In the genomic region with DNA sequence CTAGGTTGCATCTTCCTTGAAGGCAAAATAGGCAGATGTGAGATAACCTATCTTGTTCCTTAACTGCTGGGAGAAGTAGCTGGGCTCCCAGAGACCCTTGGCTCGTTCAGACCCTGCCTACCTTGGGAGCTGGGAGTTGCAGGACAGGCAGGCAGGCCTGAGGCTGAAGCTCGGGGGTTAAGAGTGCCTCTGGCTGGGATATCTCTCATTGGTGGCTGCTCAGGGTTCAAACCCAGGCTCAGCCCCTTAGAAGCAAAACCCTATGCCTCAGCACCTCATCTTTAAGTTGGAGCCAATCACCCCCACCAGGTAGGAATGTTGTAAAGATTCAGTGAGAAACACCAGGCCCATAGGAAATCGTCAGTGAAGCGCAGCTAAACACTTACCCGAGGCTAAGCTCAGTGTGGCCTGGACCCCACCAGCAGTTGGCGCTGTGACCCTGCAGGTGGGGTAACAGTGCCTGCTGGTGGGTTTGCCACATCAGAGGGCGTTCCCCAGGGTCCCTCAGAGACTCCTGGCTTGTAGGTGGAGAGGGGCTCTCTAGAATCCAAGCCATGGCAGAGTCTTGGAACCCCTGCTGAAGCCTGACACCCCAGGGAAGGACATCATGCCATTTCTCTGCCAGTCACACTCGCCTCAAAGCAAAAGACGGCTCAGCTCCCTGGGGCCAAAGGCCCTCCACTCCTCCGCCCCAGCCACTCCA, we compare ENCODE assay signal across 8 cellular contexts. TPM values are rescaled to one million over a fixed set of nuclear protein-coding genes. Genes with fewer than 3 reads are reported as not detected.
A peak's percentile ranks its signal among the peaks of the same experiment; 100 is the strongest.
DNase-seq lines count a peak whose midpoint lies in the region; ATAC-seq and TF ChIP-seq lines count a peak whose summit lies in the region.

No MANE protein-coding gene starts in this region.

- no TSS peak for BruUV-seq in HCT116 (replicated peaks; lab: Mats Ljungman, UMichigan)

- intact Hi-C loops in HCT116 (cut with micrococcal nuclease) = loop anchor here (1.0 to 2.0 kb wide), 2 partner anchors 58 to 109 kb away; a partner anchor contains a TSS
- intact Hi-C loops in dorsolateral prefrontal cortex (cut with DNase I) = loop anchor here in 1 of 2 donors (2.0 to 5.0 kb wide), 2 partner anchors 55 to 106 kb away; a partner anchor contains a TSS

- H3K4me3 ChIP-seq in HCT116 (replicated peaks in 1 of 2; ENCODE audit: low read depth in 1 of 2, low read length in 2 of 2) (no peak overlapping the region), dorsolateral prefrontal cortex (no peak overlapping the region)

- H3K79me2 ChIP-seq in HCT116 (ENCODE audit: insufficient read depth, low read length) = no peaks in the 10 kb centered on the region

- H3K27me3 ChIP-seq in HCT116 (ENCODE audit: insufficient read depth, low read length) (no peaks in the 10 kb centered on the region), dorsolateral prefrontal cortex (no peaks in the 10 kb centered on the region)

- no peaks in the 10 kb centered on the region for H3K9me2 ChIP-seq in HCT116 (ENCODE audit: insufficient read depth)

- 0 out of 2 replicates have a peak overlapping the region, but pooled peaks have one; percentile 27 for H3K4me2 ChIP-seq in HCT116 (ENCODE audit: low read length)

- CTCF ChIA-PET in HCT116 (lab: Charles Lee) = interaction anchor here (0.6 to 2.5 kb wide), 29 partner anchors 8 to 400 kb away, joined by 3 to 97 read pairs (median 5); a partner anchor contains a TSS

- no peaks in the 10 kb centered on the region for H4K20me1 ChIP-seq in HCT116 (ENCODE audit: insufficient read depth)

- TF ChIP-seq RAD21 in HCT116 (IDR thresholded peaks at IDR 0.05; ENCODE audit: low read depth) = peak; percentile 98

- peak overlapping the region; percentile 94 for H2AFZ ChIP-seq in HCT116 (ENCODE audit: low read depth, low read length, poor library complexity, severe bottlenecking)

- ATAC-seq in HCT116 (peak; percentile 98), GM19467 (IDR thresholded peaks at IDR 0.05; ENCODE audit: unreplicated experiment) (no peak)

- POLR2A ChIA-PET in HCT116 (lab: Charles Lee) = interaction anchor here (0.5 to 1.2 kb wide), 6 partner anchors 45 to 394 kb away, joined by 3 to 6 read pairs (median 4); a partner anchor contains a TSS

- DNase-seq in GM03348 (ENCODE audit: low spot score) (peak; percentile 85), HCT116 (ENCODE audit: low read depth, low spot score) (peak; percentile 64), NCI-H1694 treated with DMSO at 0.1 percent for 48 hours (lab: John Stamatoyannopoulos, UW) (peak; percentile 67), dorsolateral prefrontal cortex (peak in 6 of 10 donors; percentile 34 to 75 (median 56)), lung microvascular endothelial cell (ENCODE audit: low read depth in 2 of 2) (peak; percentile 75 to 85)
- peak; percentile 18 to 45 for DNase-seq in activated CD4-positive, alpha-beta T cell treated with anti-CD3 and anti-CD28 coated beads, Interleukin-2, amount 50 U/mL, for 24 hours (ENCODE audit: low read depth in 1 of 2, low spot score in 1 of 2)
- DNase-seq in stimulated activated CD8-positive, alpha-beta memory T cell treated with anti-CD3 and anti-CD28 coated beads, Interleukin-15, amount 100 ng/mL, for 1 hour (ENCODE audit: low read depth) = peak; percentile 41

- H3K9me3 ChIP-seq in HCT116 (ENCODE audit: control insufficient read depth in 1 of 2, insufficient read depth in 1 of 2, low read depth in 1 of 2, low read length in 2 of 2) = no peaks in the 10 kb centered on the region

- peaks cover 0 to 8% of the 10 kb centered on the region in 2 experiments; a peak in 1 of 4 replicates for H3K4me1 ChIP-seq in HCT116 (ENCODE audit: control insufficient read depth in 1 of 2, insufficient read depth in 2 of 2, low read length in 2 of 2)

- no peak overlapping the region for H3K27ac ChIP-seq in HCT116 (ENCODE audit: low read depth, low read length)
- no peak overlapping the region for H3K27ac ChIP-seq in dorsolateral prefrontal cortex

- H3K9ac ChIP-seq in HCT116 (ENCODE audit: low read length) = no peak overlapping the region

- TF ChIP-seq CTCF in HCT116 (IDR thresholded peaks at IDR 0.05 in 2 of 3, conservative IDR thresholded peaks at IDR 0.05 in 1 of 3; ENCODE audit: borderline replicate concordance in 1 of 3, insufficient read depth in 1 of 3, low read depth in 2 of 3, low read length in 2 of 3) (peak; percentile 97 to 100 (median 99)), dorsolateral prefrontal cortex (IDR thresholded peaks at IDR 0.05 in 54 of 56, conservative IDR thresholded peaks at IDR 0.05 in 2 of 56; ENCODE audit: low read depth in 1 of 56, partially characterized antibody in 56 of 56) (peak; percentile 30 to 94 (median 84))

- no peak for TF ChIP-seq POLR2A in HCT116 (IDR thresholded peaks at IDR 0.05; ENCODE audit: borderline replicate concordance, extremely low read depth, insufficient read depth, insufficient read length)

- H3K36me3 ChIP-seq in HCT116 (ENCODE audit: control insufficient read depth in 1 of 2, insufficient read depth in 2 of 2, low read length in 2 of 2) = no peaks in the 10 kb centered on the region

- RAD21 ChIA-PET in HCT116 (lab: Charles Lee; ENCODE audit: low non-redundant PET in 1 of 2, low total read pairs in 2 of 2, uncharacterized antibody in 2 of 2, unreplicated experiment in 2 of 2) = interaction anchor here (0.6 to 1.6 kb wide), 10 partner anchors 47 to 493 kb away, joined by 3 to 15 read pairs (median 3); a partner anchor contains a TSS

TF ChIP-seq in HCT116, 20 proteins besides CTCF, POLR2A, EP300 and RAD21:
- TF ChIP-seq SP1 (IDR thresholded peaks at IDR 0.05; ENCODE audit: low read depth) (no peak), CBX3 (IDR thresholded peaks at IDR 0.05; ENCODE audit: low read depth) (peak; percentile 33; the same call in 1 of the 2 replicates), EZH2 (IDR thresholded peaks at IDR 0.05) (no peak)

RNA-seq across cellular contexts. Expression of a gene that starts 54.6 kb away (rescaled TPM):
- total RNA-seq in HCT116 (2021; ENCODE audit: unreplicated experiment) = not detected
- 0.07 and 0.22 TPM in 2 replicates for polyA plus RNA-seq in HCT116 (2012)
- total RNA-seq in dorsolateral prefrontal cortex = 10 to 100 TPM in 78 of 120 experiments, 1 to 10 TPM in 41, under 1 TPM in 1; 0.72 to 27.7 (median 11.7) TPM
- total RNA-seq in lung microvascular endothelial cell = not detected in 2 replicates

RNA-seq across cellular contexts. Expression of a gene that starts 55.9 kb away (rescaled TPM):
- total RNA-seq in HCT116 (2021; ENCODE audit: unreplicated experiment) (0.07 TPM), dorsolateral prefrontal cortex (1 to 10 TPM in 28 of 120 experiments, under 1 TPM in 84, not detected in 8; 0.08 to 3.0 (median 0.52) TPM), lung microvascular endothelial cell (under 0.01 TPM in 2 replicates)
- 0.20 and 0.27 TPM in 2 replicates for polyA plus RNA-seq in HCT116 (2012)

Comparison
In these comparisons a context has a peak if more than half of its experiments do, and no peak if none do; other contexts are left out.
1. DNase-seq: peak in every context shown above with its lines; median percentile 85 in GM03348; 80 in lung microvascular endothelial cell; 67 in NCI-H1694 treated with DMSO at 0.1 percent for 48 hours; 64 in HCT116; 56 in dorsolateral prefrontal cortex; 41 in stimulated activated CD8-positive, alpha-beta memory T cell treated with anti-CD3 and anti-CD28 coated beads, Interleukin-15, amount 100 ng/mL, for 1 hour; 32 in activated CD4-positive, alpha-beta T cell treated with anti-CD3 and anti-CD28 coated beads, Interleukin-2, amount 50 U/mL, for 24 hours.